Comparison of ENCODE assay signal across 1 cellular context in the genomic region with DNA sequence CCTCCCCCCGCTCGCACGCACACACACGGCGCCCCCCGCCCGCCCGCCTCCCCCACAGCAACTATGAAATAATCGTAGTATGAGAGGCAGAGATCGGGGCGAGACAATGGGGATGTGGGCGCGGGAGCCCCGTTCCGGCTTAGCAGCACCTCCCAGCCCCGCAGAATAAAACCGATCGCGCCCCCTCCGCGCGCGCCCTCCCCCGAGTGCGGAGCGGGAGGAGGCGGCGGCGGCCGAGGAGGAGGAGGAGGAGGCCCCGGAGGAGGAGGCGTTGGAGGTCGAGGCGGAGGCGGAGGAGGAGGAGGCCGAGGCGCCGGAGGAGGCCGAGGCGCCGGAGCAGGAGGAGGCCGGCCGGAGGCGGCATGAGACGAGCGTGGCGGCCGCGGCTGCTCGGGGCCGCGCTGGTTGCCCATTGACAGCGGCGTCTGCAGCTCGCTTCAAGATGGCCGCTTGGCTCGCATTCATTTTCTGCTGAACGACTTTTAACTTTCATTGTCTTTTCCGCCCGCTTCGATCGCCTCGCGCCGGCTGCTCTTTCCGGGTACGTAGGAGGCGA.
TF ChIP-seq lines count a peak whose summit lies in the region.

No MANE protein-coding gene starts in this region.

TF ChIP-seq in HEK293, 187 proteins besides CTCF, POLR2A, EP300 and RAD21 (continued from another document and continues in another):
- TF ChIP-seq, protein P1, sequence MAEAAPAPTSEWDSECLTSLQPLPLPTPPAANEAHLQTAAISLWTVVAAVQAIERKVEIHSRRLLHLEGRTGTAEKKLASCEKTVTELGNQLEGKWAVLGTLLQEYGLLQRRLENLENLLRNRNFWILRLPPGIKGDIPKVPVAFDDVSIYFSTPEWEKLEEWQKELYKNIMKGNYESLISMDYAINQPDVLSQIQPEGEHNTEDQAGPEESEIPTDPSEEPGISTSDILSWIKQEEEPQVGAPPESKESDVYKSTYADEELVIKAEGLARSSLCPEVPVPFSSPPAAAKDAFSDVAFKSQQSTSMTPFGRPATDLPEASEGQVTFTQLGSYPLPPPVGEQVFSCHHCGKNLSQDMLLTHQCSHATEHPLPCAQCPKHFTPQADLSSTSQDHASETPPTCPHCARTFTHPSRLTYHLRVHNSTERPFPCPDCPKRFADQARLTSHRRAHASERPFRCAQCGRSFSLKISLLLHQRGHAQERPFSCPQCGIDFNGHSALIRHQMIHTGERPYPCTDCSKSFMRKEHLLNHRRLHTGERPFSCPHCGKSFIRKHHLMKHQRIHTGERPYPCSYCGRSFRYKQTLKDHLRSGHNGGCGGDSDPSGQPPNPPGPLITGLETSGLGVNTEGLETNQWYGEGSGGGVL (tag by site-specific recombination; IDR thresholded peaks at IDR 0.05) = peak; percentile 97
- 0 out of 2 replicates have a peak, but pooled peaks have one; percentile 30 for TF ChIP-seq ZNF768 (tag by site-specific recombination; IDR thresholded peaks at IDR 0.05)
- TF ChIP-seq ZNF37A (tag by site-specific recombination; IDR thresholded peaks at IDR 0.05) = no peak
- peak; percentile 80 for TF ChIP-seq KLF16 (tag by site-specific recombination; IDR thresholded peaks at IDR 0.05)
- peak; percentile 57; the same call in 1 of the 2 replicates for TF ChIP-seq ZNF10 (tag by site-specific recombination; IDR thresholded peaks at IDR 0.05)
- peak; percentile 80 for TF ChIP-seq ZNF561 (tag by site-specific recombination; IDR thresholded peaks at IDR 0.05; ENCODE audit: borderline replicate concordance)
- peak; percentile 95 for TF ChIP-seq ZNF660 (tag by site-specific recombination; IDR thresholded peaks at IDR 0.05)
- no peak for TF ChIP-seq ZBTB7A (tag by site-specific recombination; IDR thresholded peaks at IDR 0.05; ENCODE audit: low read depth)
- peak; percentile 44; the same call in 1 of the 2 replicates for TF ChIP-seq ZNF121 (tag by site-specific recombination; IDR thresholded peaks at IDR 0.05)
- TF ChIP-seq, protein P2, sequence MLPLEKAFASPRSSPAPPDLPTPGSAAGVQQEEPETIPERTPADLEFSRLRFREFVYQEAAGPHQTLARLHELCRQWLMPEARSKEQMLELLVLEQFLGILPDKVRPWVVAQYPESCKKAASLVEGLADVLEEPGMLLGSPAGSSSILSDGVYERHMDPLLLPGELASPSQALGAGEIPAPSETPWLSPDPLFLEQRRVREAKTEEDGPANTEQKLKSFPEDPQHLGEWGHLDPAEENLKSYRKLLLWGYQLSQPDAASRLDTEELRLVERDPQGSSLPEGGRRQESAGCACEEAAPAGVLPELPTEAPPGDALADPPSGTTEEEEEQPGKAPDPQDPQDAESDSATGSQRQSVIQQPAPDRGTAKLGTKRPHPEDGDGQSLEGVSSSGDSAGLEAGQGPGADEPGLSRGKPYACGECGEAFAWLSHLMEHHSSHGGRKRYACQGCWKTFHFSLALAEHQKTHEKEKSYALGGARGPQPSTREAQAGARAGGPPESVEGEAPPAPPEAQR (tag by site-specific recombination; IDR thresholded peaks at IDR 0.05) = peak; percentile 58; the same call in 1 of the 2 replicates
- no peak for TF ChIP-seq ZNF837 (tag by site-specific recombination; IDR thresholded peaks at IDR 0.05)
- peak; percentile 38; the same call in 1 of the 2 replicates for TF ChIP-seq ZNF146 (tag by site-specific recombination; IDR thresholded peaks at IDR 0.05)
- peak; percentile 41; the same call in 1 of the 2 replicates for TF ChIP-seq ZBTB17 (tag by site-specific recombination; IDR thresholded peaks at IDR 0.05)
- peak; percentile 64 for TF ChIP-seq SP2 (tag by site-specific recombination; IDR thresholded peaks at IDR 0.05)
- no peak for TF ChIP-seq ZNF214 (tag by site-specific recombination; IDR thresholded peaks at IDR 0.05; ENCODE audit: borderline replicate concordance)
- TF ChIP-seq, protein P3, sequence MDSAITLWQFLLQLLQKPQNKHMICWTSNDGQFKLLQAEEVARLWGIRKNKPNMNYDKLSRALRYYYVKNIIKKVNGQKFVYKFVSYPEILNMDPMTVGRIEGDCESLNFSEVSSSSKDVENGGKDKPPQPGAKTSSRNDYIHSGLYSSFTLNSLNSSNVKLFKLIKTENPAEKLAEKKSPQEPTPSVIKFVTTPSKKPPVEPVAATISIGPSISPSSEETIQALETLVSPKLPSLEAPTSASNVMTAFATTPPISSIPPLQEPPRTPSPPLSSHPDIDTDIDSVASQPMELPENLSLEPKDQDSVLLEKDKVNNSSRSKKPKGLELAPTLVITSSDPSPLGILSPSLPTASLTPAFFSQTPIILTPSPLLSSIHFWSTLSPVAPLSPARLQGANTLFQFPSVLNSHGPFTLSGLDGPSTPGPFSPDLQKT (IDR thresholded peaks at IDR 0.05; ENCODE audit: borderline replicate concordance, low read depth, low read length) = no peak
- 0 out of 2 replicates have a peak, but pooled peaks have one; percentile 11 for TF ChIP-seq ZFP3 (tag by site-specific recombination; IDR thresholded peaks at IDR 0.05; ENCODE audit: low read depth)
- TF ChIP-seq ZNF391 (tag by site-specific recombination; IDR thresholded peaks at IDR 0.05; ENCODE audit: borderline replicate concordance, low read depth) = peak; percentile 50; the same call in 1 of the 2 replicates
- TF ChIP-seq, protein P4, sequence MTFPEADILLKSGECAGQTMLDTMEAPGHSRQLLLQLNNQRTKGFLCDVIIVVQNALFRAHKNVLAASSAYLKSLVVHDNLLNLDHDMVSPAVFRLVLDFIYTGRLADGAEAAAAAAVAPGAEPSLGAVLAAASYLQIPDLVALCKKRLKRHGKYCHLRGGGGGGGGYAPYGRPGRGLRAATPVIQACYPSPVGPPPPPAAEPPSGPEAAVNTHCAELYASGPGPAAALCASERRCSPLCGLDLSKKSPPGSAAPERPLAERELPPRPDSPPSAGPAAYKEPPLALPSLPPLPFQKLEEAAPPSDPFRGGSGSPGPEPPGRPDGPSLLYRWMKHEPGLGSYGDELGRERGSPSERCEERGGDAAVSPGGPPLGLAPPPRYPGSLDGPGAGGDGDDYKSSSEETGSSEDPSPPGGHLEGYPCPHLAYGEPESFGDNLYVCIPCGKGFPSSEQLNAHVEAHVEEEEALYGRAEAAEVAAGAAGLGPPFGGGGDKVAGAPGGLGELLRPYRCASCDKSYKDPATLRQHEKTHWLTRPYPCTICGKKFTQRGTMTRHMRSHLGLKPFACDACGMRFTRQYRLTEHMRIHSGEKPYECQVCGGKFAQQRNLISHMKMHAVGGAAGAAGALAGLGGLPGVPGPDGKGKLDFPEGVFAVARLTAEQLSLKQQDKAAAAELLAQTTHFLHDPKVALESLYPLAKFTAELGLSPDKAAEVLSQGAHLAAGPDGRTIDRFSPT (tag by site-specific recombination; IDR thresholded peaks at IDR 0.05) = no peak
- TF ChIP-seq FEZF1 (tag by site-specific recombination; IDR thresholded peaks at IDR 0.05) = peak; percentile 18; the same call in 1 of the 2 replicates
- TF ChIP-seq, protein P5, sequence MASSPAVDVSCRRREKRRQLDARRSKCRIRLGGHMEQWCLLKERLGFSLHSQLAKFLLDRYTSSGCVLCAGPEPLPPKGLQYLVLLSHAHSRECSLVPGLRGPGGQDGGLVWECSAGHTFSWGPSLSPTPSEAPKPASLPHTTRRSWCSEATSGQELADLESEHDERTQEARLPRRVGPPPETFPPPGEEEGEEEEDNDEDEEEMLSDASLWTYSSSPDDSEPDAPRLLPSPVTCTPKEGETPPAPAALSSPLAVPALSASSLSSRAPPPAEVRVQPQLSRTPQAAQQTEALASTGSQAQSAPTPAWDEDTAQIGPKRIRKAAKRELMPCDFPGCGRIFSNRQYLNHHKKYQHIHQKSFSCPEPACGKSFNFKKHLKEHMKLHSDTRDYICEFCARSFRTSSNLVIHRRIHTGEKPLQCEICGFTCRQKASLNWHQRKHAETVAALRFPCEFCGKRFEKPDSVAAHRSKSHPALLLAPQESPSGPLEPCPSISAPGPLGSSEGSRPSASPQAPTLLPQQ (tag by site-specific recombination; IDR thresholded peaks at IDR 0.05) = peak; percentile 69
- TF ChIP-seq, protein P6, sequence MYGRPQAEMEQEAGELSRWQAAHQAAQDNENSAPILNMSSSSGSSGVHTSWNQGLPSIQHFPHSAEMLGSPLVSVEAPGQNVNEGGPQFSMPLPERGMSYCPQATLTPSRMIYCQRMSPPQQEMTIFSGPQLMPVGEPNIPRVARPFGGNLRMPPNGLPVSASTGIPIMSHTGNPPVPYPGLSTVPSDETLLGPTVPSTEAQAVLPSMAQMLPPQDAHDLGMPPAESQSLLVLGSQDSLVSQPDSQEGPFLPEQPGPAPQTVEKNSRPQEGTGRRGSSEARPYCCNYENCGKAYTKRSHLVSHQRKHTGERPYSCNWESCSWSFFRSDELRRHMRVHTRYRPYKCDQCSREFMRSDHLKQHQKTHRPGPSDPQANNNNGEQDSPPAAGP (tag by site-specific recombination; IDR thresholded peaks at IDR 0.05) = peak; percentile 71; the same call in 1 of the 2 replicates
- no peak for TF ChIP-seq ZNF433 (tag by site-specific recombination; IDR thresholded peaks at IDR 0.05; ENCODE audit: low read depth)
- TF ChIP-seq, protein P7, sequence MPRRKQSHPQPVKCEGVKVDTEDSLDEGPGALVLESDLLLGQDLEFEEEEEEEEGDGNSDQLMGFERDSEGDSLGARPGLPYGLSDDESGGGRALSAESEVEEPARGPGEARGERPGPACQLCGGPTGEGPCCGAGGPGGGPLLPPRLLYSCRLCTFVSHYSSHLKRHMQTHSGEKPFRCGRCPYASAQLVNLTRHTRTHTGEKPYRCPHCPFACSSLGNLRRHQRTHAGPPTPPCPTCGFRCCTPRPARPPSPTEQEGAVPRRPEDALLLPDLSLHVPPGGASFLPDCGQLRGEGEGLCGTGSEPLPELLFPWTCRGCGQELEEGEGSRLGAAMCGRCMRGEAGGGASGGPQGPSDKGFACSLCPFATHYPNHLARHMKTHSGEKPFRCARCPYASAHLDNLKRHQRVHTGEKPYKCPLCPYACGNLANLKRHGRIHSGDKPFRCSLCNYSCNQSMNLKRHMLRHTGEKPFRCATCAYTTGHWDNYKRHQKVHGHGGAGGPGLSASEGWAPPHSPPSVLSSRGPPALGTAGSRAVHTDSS (tag by site-specific recombination; IDR thresholded peaks at IDR 0.05) = peak; percentile 90
- no peak for TF ChIP-seq ZNF776 (tag by site-specific recombination; IDR thresholded peaks at IDR 0.05; ENCODE audit: borderline replicate concordance)
- no peak for TF ChIP-seq ZNF677 (tag by site-specific recombination; IDR thresholded peaks at IDR 0.05)
- TF ChIP-seq HOXA7 (CRISPR knock-in tag; IDR thresholded peaks at IDR 0.05; ENCODE audit: borderline replicate concordance) = no peak
- TF ChIP-seq, protein P8, sequence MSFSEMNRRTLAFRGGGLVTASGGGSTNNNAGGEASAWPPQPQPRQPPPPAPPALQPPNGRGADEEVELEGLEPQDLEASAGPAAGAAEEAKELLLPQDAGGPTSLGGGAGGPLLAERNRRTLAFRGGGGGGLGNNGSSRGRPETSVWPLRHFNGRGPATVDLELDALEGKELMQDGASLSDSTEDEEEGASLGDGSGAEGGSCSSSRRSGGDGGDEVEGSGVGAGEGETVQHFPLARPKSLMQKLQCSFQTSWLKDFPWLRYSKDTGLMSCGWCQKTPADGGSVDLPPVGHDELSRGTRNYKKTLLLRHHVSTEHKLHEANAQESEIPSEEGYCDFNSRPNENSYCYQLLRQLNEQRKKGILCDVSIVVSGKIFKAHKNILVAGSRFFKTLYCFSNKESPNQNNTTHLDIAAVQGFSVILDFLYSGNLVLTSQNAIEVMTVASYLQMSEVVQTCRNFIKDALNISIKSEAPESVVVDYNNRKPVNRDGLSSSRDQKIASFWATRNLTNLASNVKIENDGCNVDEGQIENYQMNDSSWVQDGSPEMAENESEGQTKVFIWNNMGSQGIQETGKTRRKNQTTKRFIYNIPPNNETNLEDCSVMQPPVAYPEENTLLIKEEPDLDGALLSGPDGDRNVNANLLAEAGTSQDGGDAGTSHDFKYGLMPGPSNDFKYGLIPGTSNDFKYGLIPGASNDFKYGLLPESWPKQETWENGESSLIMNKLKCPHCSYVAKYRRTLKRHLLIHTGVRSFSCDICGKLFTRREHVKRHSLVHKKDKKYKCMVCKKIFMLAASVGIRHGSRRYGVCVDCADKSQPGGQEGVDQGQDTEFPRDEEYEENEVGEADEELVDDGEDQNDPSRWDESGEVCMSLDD (tag by site-specific recombination; IDR thresholded peaks at IDR 0.05) = peak; percentile 78
- peak; percentile 28; the same call in 1 of the 2 replicates for TF ChIP-seq KLF1 (tag by site-specific recombination; IDR thresholded peaks at IDR 0.05)
- TF ChIP-seq GLI4 (tag by site-specific recombination; IDR thresholded peaks at IDR 0.05) = no peak
- TF ChIP-seq ZNF394 (tag by site-specific recombination; IDR thresholded peaks at IDR 0.05; ENCODE audit: borderline replicate concordance) = no peak
- no peak for TF ChIP-seq ZNF324 (tag by site-specific recombination; IDR thresholded peaks at IDR 0.05)
- peak; percentile 47 for TF ChIP-seq ZNF341 (tag by site-specific recombination; IDR thresholded peaks at IDR 0.05; ENCODE audit: low read depth)
- TF ChIP-seq SCRT2 (tag by site-specific recombination; IDR thresholded peaks at IDR 0.05) = no peak
- peak; percentile 90 for TF ChIP-seq YY1 (tag by site-specific recombination; IDR thresholded peaks at IDR 0.05)
- 0 out of 2 replicates have a peak, but pooled peaks have one; percentile 3 for TF ChIP-seq ZNF596 (tag by site-specific recombination; IDR thresholded peaks at IDR 0.05)
- TF ChIP-seq ZNF792 (tag by site-specific recombination; IDR thresholded peaks at IDR 0.05) = 0 out of 2 replicates have a peak, but pooled peaks have one; percentile 22
- TF ChIP-seq REPIN1 (tag by site-specific recombination; IDR thresholded peaks at IDR 0.05; ENCODE audit: low read depth) = no peak
- TF ChIP-seq KLF8 (tag by site-specific recombination; IDR thresholded peaks at IDR 0.05) = peak; percentile 79
- TF ChIP-seq, protein P9, sequence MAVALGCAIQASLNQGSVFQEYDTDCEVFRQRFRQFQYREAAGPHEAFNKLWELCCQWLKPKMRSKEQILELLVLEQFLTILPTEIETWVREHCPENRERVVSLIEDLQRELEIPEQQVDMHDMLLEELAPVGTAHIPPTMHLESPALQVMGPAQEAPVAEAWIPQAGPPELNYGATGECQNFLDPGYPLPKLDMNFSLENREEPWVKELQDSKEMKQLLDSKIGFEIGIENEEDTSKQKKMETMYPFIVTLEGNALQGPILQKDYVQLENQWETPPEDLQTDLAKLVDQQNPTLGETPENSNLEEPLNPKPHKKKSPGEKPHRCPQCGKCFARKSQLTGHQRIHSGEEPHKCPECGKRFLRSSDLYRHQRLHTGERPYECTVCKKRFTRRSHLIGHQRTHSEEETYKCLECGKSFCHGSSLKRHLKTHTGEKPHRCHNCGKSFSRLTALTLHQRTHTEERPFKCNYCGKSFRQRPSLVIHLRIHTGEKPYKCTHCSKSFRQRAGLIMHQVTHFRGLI (tag by site-specific recombination; IDR thresholded peaks at IDR 0.05) = 0 out of 2 replicates have a peak, but pooled peaks have one; percentile 35
- peak; percentile 99 for TF ChIP-seq ZFHX2 (tag by site-specific recombination; conservative IDR thresholded peaks at IDR 0.05)
- 0 out of 2 replicates have a peak, but pooled peaks have one; percentile 31 for TF ChIP-seq ZNF184 (tag by site-specific recombination; IDR thresholded peaks at IDR 0.05)
- TF ChIP-seq, protein P10, sequence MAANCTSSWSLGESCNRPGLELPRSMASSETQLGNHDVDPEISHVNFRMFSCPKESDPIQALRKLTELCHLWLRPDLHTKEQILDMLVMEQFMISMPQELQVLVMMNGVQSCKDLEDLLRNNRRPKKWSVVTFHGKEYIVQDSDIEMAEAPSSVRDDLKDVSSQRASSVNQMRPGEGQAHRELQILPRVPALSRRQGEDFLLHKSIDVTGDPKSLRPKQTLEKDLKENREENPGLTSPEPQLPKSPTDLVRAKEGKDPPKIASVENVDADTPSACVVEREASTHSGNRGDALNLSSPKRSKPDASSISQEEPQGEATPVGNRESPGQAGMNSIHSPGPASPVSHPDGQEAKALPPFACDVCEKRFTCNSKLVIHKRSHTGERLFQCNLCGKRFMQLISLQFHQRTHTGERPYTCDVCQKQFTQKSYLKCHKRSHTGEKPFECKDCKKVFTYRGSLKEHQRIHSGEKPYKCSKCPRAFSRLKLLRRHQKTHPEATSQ (tag by site-specific recombination; IDR thresholded peaks at IDR 0.05) = peak; percentile 84; the same call in 1 of the 2 replicates
